In genomic region chr5:140234590-140234989, GRCh38 we compare ENCODE assay signal across 17 cellular contexts. TPM values are rescaled to one million over a fixed set of nuclear protein-coding genes. Genes with fewer than 3 reads are reported as not detected.
DNase-seq lines count a peak whose midpoint lies in the region; ATAC-seq and TF ChIP-seq lines count a peak whose summit lies in the region.
"Had no signal": no experiment of that assay in that cellular context is flagged by ENCODE, and none has a peak within 500 bp of the region (broad histone marks: within the 10 kb centered on the region; RNA-seq: fewer than 3 reads in every experiment).

No MANE protein-coding gene starts in this region.

- H4K20me1 ChIP-seq in Karpas-422 (ENCODE audit: insufficient read depth, low read depth, low read length): peaks cover 16% of the 10 kb centered on the region; the same call in 1 of the 2 replicates

- no peaks in the 10 kb centered on the region for H3K79me2 ChIP-seq in Karpas-422 (ENCODE audit: low read length)

- no peak overlapping the region for H2AFZ ChIP-seq in Karpas-422 (ENCODE audit: low read length)
- H2AFZ ChIP-seq: GM23248 had no signal

- H3K4me3 Mint-ChIP-seq in activated T-helper 17 cell treated with anti-CD3 and anti-CD28 coated beads, Interleukin-2, amount 50 U/mL, for 72 hours: no peak overlapping the region
- H3K4me3 Mint-ChIP-seq in Calu3 (ENCODE audit: low read depth, unreplicated experiment): no peak overlapping the region
- H3K4me3 Mint-ChIP-seq in activated CD4-positive, alpha-beta memory T cell treated with anti-CD3 and anti-CD28 coated beads, Interleukin-2, amount 10 ng/mL, durations not matched to agents 7 days and 5 days: no peak overlapping the region
- H3K4me3 Mint-ChIP-seq: CD4-positive, alpha-beta T cell had no signal

- intact Hi-C loops in gastrocnemius medialis (cut with DNase I; ENCODE audit: low total_unique reads): no loop called here
- intact Hi-C loops in Calu3 (cut with micrococcal nuclease; ENCODE audit: unreplicated experiment): no loop called here

- no peaks in the 10 kb centered on the region for H3K36me3 ChIP-seq in Karpas-422 (ENCODE audit: insufficient read depth, low read length)
- H3K36me3 ChIP-seq in gastrocnemius medialis: no peaks in the 10 kb centered on the region
- H3K36me3 ChIP-seq: BE2C, HAP-1 had no signal

- no peak for TF ChIP-seq POLR2A in gastrocnemius medialis (IDR thresholded peaks at IDR 0.05)

- no peak overlapping the region for H3K27ac Mint-ChIP-seq in activated naive CD4-positive, alpha-beta T cell treated with anti-CD3 and anti-CD28 coated beads, Interleukin-2, amount 50 U/mL, for 72 hours
- H3K27ac Mint-ChIP-seq in activated T-helper 17 cell treated with anti-CD3 and anti-CD28 coated beads, Interleukin-2, amount 50 U/mL, for 72 hours: no peak overlapping the region
- H3K27ac Mint-ChIP-seq in Calu3 (ENCODE audit: unreplicated experiment): no peak overlapping the region
- H3K27ac Mint-ChIP-seq in activated CD4-positive, alpha-beta memory T cell treated with anti-CD3 and anti-CD28 coated beads, Interleukin-2, amount 10 ng/mL, durations not matched to agents 7 days and 5 days: no peak overlapping the region
- H3K27ac Mint-ChIP-seq: CD4-positive, alpha-beta T cell had no signal

- H3K9me3 Mint-ChIP-seq in activated naive CD4-positive, alpha-beta T cell treated with anti-CD3 and anti-CD28 coated beads, Interleukin-2, amount 50 U/mL, for 72 hours: no peaks in the 10 kb centered on the region
- H3K9me3 Mint-ChIP-seq in activated T-helper 17 cell treated with anti-CD3 and anti-CD28 coated beads, Interleukin-2, amount 50 U/mL, for 72 hours: no peaks in the 10 kb centered on the region
- no peaks in the 10 kb centered on the region for H3K9me3 Mint-ChIP-seq in Calu3 (ENCODE audit: low read depth, unreplicated experiment)
- H3K9me3 Mint-ChIP-seq in activated CD4-positive, alpha-beta memory T cell treated with anti-CD3 and anti-CD28 coated beads, Interleukin-2, amount 10 ng/mL, durations not matched to agents 7 days and 5 days: no peaks in the 10 kb centered on the region
- H3K9me3 Mint-ChIP-seq: CD4-positive, alpha-beta T cell had no signal

- no peaks in the 10 kb centered on the region for H3K9me3 ChIP-seq in Karpas-422 (ENCODE audit: low read length)
- H3K9me3 ChIP-seq in gastrocnemius medialis: no peaks in the 10 kb centered on the region
- H3K9me3 ChIP-seq: BE2C, Caco-2, HAP-1 had no signal

- no peaks in the 10 kb centered on the region for H3K27me3 ChIP-seq in Karpas-422 (ENCODE audit: low read length)
- H3K27me3 ChIP-seq in gastrocnemius medialis: no peaks in the 10 kb centered on the region
- H3K27me3 ChIP-seq: BE2C had no signal

- H3K36me3 Mint-ChIP-seq in activated naive CD4-positive, alpha-beta T cell treated with anti-CD3 and anti-CD28 coated beads, Interleukin-2, amount 50 U/mL, for 72 hours: no peaks in the 10 kb centered on the region
- no peaks in the 10 kb centered on the region for H3K36me3 Mint-ChIP-seq in activated T-helper 17 cell treated with anti-CD3 and anti-CD28 coated beads, Interleukin-2, amount 50 U/mL, for 72 hours (ENCODE audit: low read depth)
- H3K36me3 Mint-ChIP-seq in Calu3 (ENCODE audit: insufficient read depth, unreplicated experiment): peaks cover 12% of the 10 kb centered on the region
- H3K36me3 Mint-ChIP-seq in activated CD4-positive, alpha-beta memory T cell treated with anti-CD3 and anti-CD28 coated beads, Interleukin-2, amount 10 ng/mL, durations not matched to agents 7 days and 5 days (ENCODE audit: low read depth): no peaks in the 10 kb centered on the region

- H3K9ac ChIP-seq in Karpas-422 (ENCODE audit: low read length): no peak overlapping the region
- H3K9ac ChIP-seq: GM23248 had no signal

- no peak for DNase-seq in activated naive CD4-positive, alpha-beta T cell treated with anti-CD3 and anti-CD28 coated beads, Interleukin-2, amount 50 U/mL, for 72 hours (ENCODE audit: low spot score in 2 of 2)
- DNase-seq in activated naive CD4-positive, alpha-beta T cell treated with Interleukin-2 at 50 U/mL for 16 hours: no peak
- DNase-seq in Karpas-422 (peak; percentile 32), gastrocnemius medialis (no peak), Calu3 (no peak)
- DNase-seq in activated CD4-positive, alpha-beta memory T cell treated with anti-CD3 and anti-CD28 coated beads, Interleukin-2, amount 10 ng/mL, durations not matched to agents 7 days and 5 days: no peak
- DNase-seq: ACHN; BE2C; C1 segment of cervical spinal cord; Caco-2; CD4-positive, alpha-beta T cell; DMS153; DMS79 treated with DMSO at 0.1 percent for 48 hours; GF-D8; GM23248 had no signal

- TF ChIP-seq CTCF in gastrocnemius medialis (IDR thresholded peaks at IDR 0.05 in 4 of 5, conservative IDR thresholded peaks at IDR 0.05 in 1 of 5): no peak
- no peak for TF ChIP-seq CTCF in Calu3 (IDR thresholded peaks at IDR 0.05; ENCODE audit: unreplicated experiment)

- no peak overlapping the region for H3K4me3 ChIP-seq in Karpas-422 (ENCODE audit: low read length)
- no peak overlapping the region for H3K4me3 ChIP-seq in gastrocnemius medialis
- H3K4me3 ChIP-seq: GM23248, HAP-1 had no signal

- CTCF ChIA-PET in Calu3 (lab: Charles Lee): interaction anchor here (0.7 kb wide), 1 partner anchor 138 kb away, joined by 5 read pairs; no protein-coding TSS in a partner anchor
- CTCF ChIA-PET in activated CD4-positive, alpha-beta memory T cell treated with anti-CD3 and anti-CD28 coated beads, Interleukin-2, amount 10 ng/mL, durations not matched to agents 7 days and 5 days (lab: Charles Lee): interaction anchor here (0.7 to 2.4 kb wide), 2 partner anchors 9 to 76 kb away, joined by 3 to 9 read pairs; no protein-coding TSS in a partner anchor

- in situ Hi-C loops in gastrocnemius medialis (cut with MboI; ENCODE audit: low sequenced_read_pairs in 4 of 4): loop anchor here in 1 of 4 donors (25.0 kb wide), 1 partner anchor 328 kb away; the partner anchor contains the start of genes APBB3, SLC35A4 and SRA1

- H3K27me3 Mint-ChIP-seq in activated T-helper 17 cell treated with anti-CD3 and anti-CD28 coated beads, Interleukin-2, amount 50 U/mL, for 72 hours: no peaks in the 10 kb centered on the region
- H3K27me3 Mint-ChIP-seq in Calu3 (ENCODE audit: unreplicated experiment): no peaks in the 10 kb centered on the region
- H3K27me3 Mint-ChIP-seq in activated CD4-positive, alpha-beta memory T cell treated with anti-CD3 and anti-CD28 coated beads, Interleukin-2, amount 10 ng/mL, durations not matched to agents 7 days and 5 days: peaks cover 5% of the 10 kb centered on the region
- H3K27me3 Mint-ChIP-seq: CD4-positive, alpha-beta T cell had no signal

- BruUV-seq in Calu3 (replicated peaks; lab: Mats Ljungman, UMichigan): no TSS peak

- no peaks in the 10 kb centered on the region for H3K4me1 ChIP-seq in Karpas-422 (ENCODE audit: low read length)
- H3K4me1 ChIP-seq in gastrocnemius medialis: peaks cover 44 to 66% of the 10 kb centered on the region in 2 donors
- H3K4me1 ChIP-seq: BE2C, HAP-1 had no signal

- ATAC-seq in activated naive CD4-positive, alpha-beta T cell treated with anti-CD3 and anti-CD28 coated beads, Interleukin-2, amount 50 U/mL, for 72 hours: peak; percentile 26 to 51
- ATAC-seq in activated T-helper 17 cell treated with anti-CD3 and anti-CD28 coated beads, Interleukin-2, amount 50 U/mL, for 72 hours (replicated peaks): peak; percentile 45
- no peak for ATAC-seq in gastrocnemius medialis

- H3K4me1 Mint-ChIP-seq in activated T-helper 17 cell treated with anti-CD3 and anti-CD28 coated beads, Interleukin-2, amount 50 U/mL, for 72 hours: peaks cover 4% of the 10 kb centered on the region
- peaks cover 9% of the 10 kb centered on the region for H3K4me1 Mint-ChIP-seq in Calu3 (ENCODE audit: low read depth, unreplicated experiment)
- H3K4me1 Mint-ChIP-seq in activated CD4-positive, alpha-beta memory T cell treated with anti-CD3 and anti-CD28 coated beads, Interleukin-2, amount 10 ng/mL, durations not matched to agents 7 days and 5 days: no peaks in the 10 kb centered on the region

- H3K27ac ChIP-seq in Karpas-422 (ENCODE audit: low read length): no peak overlapping the region
- peak overlapping the region in 3 of 4 donors; percentile 37 to 91 (median 38) for H3K27ac ChIP-seq in gastrocnemius medialis
- H3K27ac ChIP-seq: GM23248 had no signal

- H3K4me2 ChIP-seq in Karpas-422 (ENCODE audit: low read depth, low read length, poor library complexity, severe bottlenecking): no peak overlapping the region

- POLR2A ChIA-PET in activated CD4-positive, alpha-beta memory T cell treated with anti-CD3 and anti-CD28 coated beads, Interleukin-2, amount 10 ng/mL, durations not matched to agents 7 days and 5 days (lab: Charles Lee): no interaction called here

- H3K9me2 ChIP-seq in Karpas-422 (replicated peaks; ENCODE audit: insufficient read depth, low read length): no peaks in the 10 kb centered on the region

RNA-seq across cellular contexts. Expression of gene CYSTM1, which starts 59.6 kb away (rescaled TPM):
- 10 to 100 TPM; 10.8 to 18.8 TPM for total RNA-seq in activated naive CD4-positive, alpha-beta T cell treated with anti-CD3 and anti-CD28 coated beads, Interleukin-2, amount 50 U/mL, for 72 hours
- total RNA-seq in Karpas-422 (2014; rRNA removed; shearing (Covaris generic); ENCODE audit: low replicate concordance): 17.8 and 28.5 TPM in 2 replicates
- 10 to 100 TPM; 11.3 to 11.9 TPM for total RNA-seq in activated T-helper 17 cell treated with anti-CD3 and anti-CD28 coated beads, Interleukin-2, amount 50 U/mL, for 72 hours
- total RNA-seq in gastrocnemius medialis (100 to 1,000 TPM; 304 to 593 (median 336) TPM), Calu3 (2022) (198 and 259 TPM in 2 replicates)
- total RNA-seq in activated CD4-positive, alpha-beta memory T cell treated with anti-CD3 and anti-CD28 coated beads, Interleukin-2, amount 10 ng/mL, durations not matched to agents 7 days and 5 days: 10 to 100 TPM; 20.1 to 22.3 TPM

Comparison
In these comparisons a context has a peak if more than half of its experiments do, and no peak if none do; other contexts are left out.
1. ATAC-seq: peak in activated naive CD4-positive, alpha-beta T cell treated with anti-CD3 and anti-CD28 coated beads, Interleukin-2, amount 50 U/mL, for 72 hours (2 of 2) and activated T-helper 17 cell treated with anti-CD3 and anti-CD28 coated beads, Interleukin-2, amount 50 U/mL, for 72 hours (single experiment); none in gastrocnemius medialis (0 of 2).